ENCODE assay signal across 8 cellular contexts in genomic region chr9:130172858-130173461, GRCh38. TPM values are rescaled to one million over a fixed set of nuclear protein-coding genes. Genes with fewer than 3 reads are reported as not detected.
DNase-seq lines count a peak whose midpoint lies in the region; ATAC-seq and TF ChIP-seq lines count a peak whose summit lies in the region.

No MANE protein-coding gene starts in this region.

- TF ChIP-seq CTCF in AG04449 (IDR thresholded peaks at IDR 0.05; ENCODE audit: insufficient read depth, low read length, missing control alignments) (peak; percentile 8), LNCaP clone FGC (IDR thresholded peaks at IDR 0.05; ENCODE audit: control insufficient read depth, extremely low read depth, insufficient read depth) (0 out of 2 replicates have a peak, but pooled peaks have one; percentile 3), foreskin fibroblast (IDR thresholded peaks at IDR 0.05; ENCODE audit: low read depth, low read length) (no peak), psoas muscle (IDR thresholded peaks at IDR 0.05) (no peak)

- DNase-seq in AG04449 (ENCODE audit: low read depth, low spot score), result no peak
- no peak for DNase-seq in LNCaP clone FGC (ENCODE audit: low read depth)
- peak in 1 of 2 donors; percentile 67 for DNase-seq in foreskin fibroblast
- DNase-seq in psoas muscle, result peak in 1 of 2 donors; percentile 44

- no peaks in the 10 kb centered on the region for H3K4me1 Mint-ChIP-seq in activated T-helper 17 cell treated with anti-CD3 and anti-CD28 coated beads, Interleukin-2, amount 50 U/mL, for 72 hours

- peak; percentile 49 for ATAC-seq in activated T-helper 17 cell treated with anti-CD3 and anti-CD28 coated beads, Interleukin-2, amount 50 U/mL, for 72 hours (replicated peaks)
- ATAC-seq in psoas muscle, result peak in 2 of 4 donors; percentile 14 to 15
- ATAC-seq in GM21786 (IDR thresholded peaks at IDR 0.05; ENCODE audit: unreplicated experiment), result no peak
- no peak for ATAC-seq in GM21723 (IDR thresholded peaks at IDR 0.05; ENCODE audit: unreplicated experiment)
- ATAC-seq in GM19455 (IDR thresholded peaks at IDR 0.05; ENCODE audit: unreplicated experiment), result no peak

- CTCF ChIA-PET in AG04449 (lab: Yijun Ruan, JAX), result interaction anchor here (0.8 to 2.5 kb wide), 8 partner anchors 10 to 73 kb away, joined by 3 to 10 read pairs (median 4); no protein-coding TSS in a partner anchor

- H3K36me3 Mint-ChIP-seq in activated T-helper 17 cell treated with anti-CD3 and anti-CD28 coated beads, Interleukin-2, amount 50 U/mL, for 72 hours (ENCODE audit: low read depth), result no peaks in the 10 kb centered on the region

- no peak overlapping the region for H3K27ac Mint-ChIP-seq in activated T-helper 17 cell treated with anti-CD3 and anti-CD28 coated beads, Interleukin-2, amount 50 U/mL, for 72 hours

- no peaks in the 10 kb centered on the region for H3K9me3 Mint-ChIP-seq in activated T-helper 17 cell treated with anti-CD3 and anti-CD28 coated beads, Interleukin-2, amount 50 U/mL, for 72 hours

- H3K27ac ChIP-seq in psoas muscle, result no peak overlapping the region

- 3 to 7% (median 6%) methylated on average over 19 to 54 of the region's 55 CpGs for WGBS in psoas muscle, 3 donors

- no peaks in the 10 kb centered on the region for H3K36me3 ChIP-seq in psoas muscle (ENCODE audit: insufficient read depth in 1 of 2, low read depth in 1 of 2)

- no peaks in the 10 kb centered on the region for H3K9me3 ChIP-seq in psoas muscle

- intact Hi-C loops in psoas muscle (cut with DNase I), result no loop called here

- peaks cover 0 to 14% (median 12%) of the 10 kb centered on the region in 3 donors for H3K27me3 ChIP-seq in psoas muscle (ENCODE audit: insufficient read depth in 3 of 3, low read length in 2 of 3)

- peak overlapping the region; percentile 74 for H3K4me3 ChIP-seq in AG04449 (ENCODE audit: low read depth, low read length)
- H3K4me3 ChIP-seq in LNCaP clone FGC (ENCODE audit: low read depth, low read length), result peak overlapping the region; percentile 63
- H3K4me3 ChIP-seq in foreskin fibroblast (ENCODE audit: low read depth in 1 of 2, low read length in 2 of 2), result peak overlapping the region; percentile 46 to 77
- H3K4me3 ChIP-seq in psoas muscle, result peak overlapping the region; percentile 64

- H3K4me1 ChIP-seq in psoas muscle, result peaks cover 5% of the 10 kb centered on the region

- POLR2A ChIA-PET in AG04449 (lab: Yijun Ruan, JAX), result interaction anchor here (1.1 to 1.4 kb wide), 3 partner anchors 10 to 55 kb away, joined by 3 to 7 read pairs (median 3); no protein-coding TSS in a partner anchor

- peak overlapping the region; percentile 70 for H3K4me3 Mint-ChIP-seq in activated T-helper 17 cell treated with anti-CD3 and anti-CD28 coated beads, Interleukin-2, amount 50 U/mL, for 72 hours

- peaks cover 5% of the 10 kb centered on the region for H3K27me3 Mint-ChIP-seq in activated T-helper 17 cell treated with anti-CD3 and anti-CD28 coated beads, Interleukin-2, amount 50 U/mL, for 72 hours

RNA-seq across cellular contexts. Expression of gene NCS1, which starts 0.8 kb away (rescaled TPM):
- 10 to 100 TPM; 14.0 to 30.4 TPM for total RNA-seq in activated T-helper 17 cell treated with anti-CD3 and anti-CD28 coated beads, Interleukin-2, amount 50 U/mL, for 72 hours
- total RNA-seq in psoas muscle, result 1 to 10 TPM; 2.9 to 7.5 (median 3.8) TPM
- polyA plus RNA-seq in psoas muscle, result 1 to 10 TPM; 3.6 to 5.0 (median 3.8) TPM

Comparison
In these comparisons a context has a peak if more than half of its experiments do, and no peak if none do; other contexts are left out.
1. CTCF ChIP-seq: peak in AG04449 (single experiment) and LNCaP clone FGC (single experiment); none in foreskin fibroblast (single experiment) and psoas muscle (single experiment).
2. Peak in every context shown above with its lines, with median percentiles within 50 percentile points of each other: H3K4me3 ChIP-seq.